Comparison of ENCODE assay signal across 20 cellular contexts in the genomic region with DNA sequence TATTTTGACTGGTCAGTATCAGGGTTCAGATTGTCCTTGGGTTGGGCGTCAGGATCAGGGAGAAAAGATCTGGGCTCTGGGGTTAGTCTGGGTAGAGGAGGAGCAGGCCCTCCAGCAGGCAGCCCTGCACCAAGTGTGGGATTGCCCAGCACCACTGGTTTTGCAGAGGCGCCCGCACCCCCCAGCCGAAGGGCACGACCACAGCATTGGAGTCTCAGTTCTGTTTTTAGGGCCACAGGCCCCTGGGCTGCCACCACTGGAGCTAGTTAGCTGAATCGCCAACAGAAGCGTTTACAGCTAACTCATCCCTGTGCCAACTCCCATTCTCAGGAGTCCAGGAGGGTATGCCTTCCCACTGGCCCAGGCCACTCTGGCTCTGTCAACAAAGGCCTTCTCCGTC.
DNase-seq lines count a peak whose midpoint lies in the region; ATAC-seq and TF ChIP-seq lines count a peak whose summit lies in the region.
"Had no signal": no experiment of that assay in that cellular context is flagged by ENCODE, and none has a peak within 500 bp of the region (broad histone marks: within the 10 kb centered on the region; RNA-seq: fewer than 3 reads in every experiment).

No MANE protein-coding gene starts in this region.

- no peaks in the 10 kb centered on the region for H3K9me3 ChIP-seq in heart right ventricle
- no peaks in the 10 kb centered on the region for H3K9me3 ChIP-seq in left ventricle myocardium inferior (replicated peaks)
- H3K9me3 ChIP-seq in osteoblast (ENCODE audit: low read depth, low read length): no peaks in the 10 kb centered on the region
- H3K9me3 ChIP-seq in CD8-positive, alpha-beta T cell (ENCODE audit: low read length): no peaks in the 10 kb centered on the region
- H3K9me3 ChIP-seq: A549 had no signal

- H3K36me3 ChIP-seq in heart right ventricle (peaks cover 0 to 85% (median 36%) of the 10 kb centered on the region in 9 donors), left ventricle myocardium inferior (peaks cover 71% of the 10 kb centered on the region), osteoblast (ENCODE audit: insufficient read depth, low read length) (peaks cover 6% of the 10 kb centered on the region)
- H3K36me3 ChIP-seq in CD8-positive, alpha-beta T cell (ENCODE audit: insufficient read depth, low read length): no peaks in the 10 kb centered on the region

- H3K4me3 ChIP-seq in heart right ventricle (no peak overlapping the region), left ventricle myocardium inferior (peak overlapping the region; percentile 24), osteoblast (ENCODE audit: insufficient read depth, low read length) (no peak overlapping the region)
- no peak overlapping the region for H3K4me3 ChIP-seq in CD8-positive, alpha-beta T cell (ENCODE audit: low read depth, low read length)
- H3K4me3 ChIP-seq: A549 had no signal

- TF ChIP-seq CTCF in heart right ventricle (IDR thresholded peaks at IDR 0.05) (no peak), left ventricle myocardium inferior (IDR thresholded peaks at IDR 0.05; ENCODE audit: borderline replicate concordance) (no peak), osteoblast (IDR thresholded peaks at IDR 0.05; ENCODE audit: extremely low read depth, low read depth, low read length) (no peak)
- no peak for TF ChIP-seq CTCF in CD8-positive, alpha-beta T cell (IDR thresholded peaks at IDR 0.05)

- WGBS in heart right ventricle, 2 donors: 78% methylated on average over 8 of the region's 8 CpGs

- peaks cover 31% of the 10 kb centered on the region for H3K36me3 Mint-ChIP-seq in CD8-positive, alpha-beta T cell

- CTCF ChIA-PET in CD8-positive, alpha-beta T cell (lab: Charles Lee): interaction anchor here (1.1 kb wide), 1 partner anchor 83 kb away, joined by 3 read pairs; no protein-coding TSS in a partner anchor

- H3K27ac ChIP-seq in heart right ventricle (peak overlapping the region; percentile 15 to 85 (median 68)), left ventricle myocardium inferior (replicated peaks) (peak overlapping the region; percentile 83), osteoblast (ENCODE audit: low read depth, low read length) (no peak overlapping the region)
- H3K27ac ChIP-seq in CD8-positive, alpha-beta T cell (ENCODE audit: low read depth, low read length): no peak overlapping the region
- H3K27ac ChIP-seq: A549 had no signal

- no peak overlapping the region for H3K4me3 Mint-ChIP-seq in CD8-positive, alpha-beta T cell
- H3K4me3 Mint-ChIP-seq: CD14-positive monocyte, HFFc6 had no signal

- H3K4me1 ChIP-seq in heart right ventricle: peaks cover 24 to 80% (median 60%) of the 10 kb centered on the region in 9 donors
- peaks cover 95% of the 10 kb centered on the region for H3K4me1 ChIP-seq in left ventricle myocardium inferior
- peaks cover 25% of the 10 kb centered on the region for H3K4me1 ChIP-seq in osteoblast (ENCODE audit: insufficient read depth, low read length)
- H3K4me1 ChIP-seq in CD8-positive, alpha-beta T cell (ENCODE audit: insufficient read depth, low read length): peaks cover 14% of the 10 kb centered on the region
- H3K4me1 ChIP-seq: A549 had no signal

- POLR2A ChIA-PET in CD8-positive, alpha-beta T cell (lab: Charles Lee): no interaction called here

- ATAC-seq in heart right ventricle (peak in 4 of 8 donors; percentile 0 to 7 (median 6)), HG02938 (IDR thresholded peaks at IDR 0.05; ENCODE audit: unreplicated experiment) (no peak)
- ATAC-seq in CD8-positive, alpha-beta T cell: no peak
- ATAC-seq: A549, Panc1 had no signal

- no peak overlapping the region for H3K27ac Mint-ChIP-seq in CD8-positive, alpha-beta T cell
- H3K27ac Mint-ChIP-seq: HFFc6 had no signal

- H2AFZ ChIP-seq in osteoblast (ENCODE audit: low read length): no peak overlapping the region

- H3K79me2 ChIP-seq in osteoblast (ENCODE audit: insufficient read depth, low read length): no peaks in the 10 kb centered on the region

- intact Hi-C loops in heart right ventricle (cut with DNase I): loop anchor here in 4 of 10 donors (5.0 kb wide), 3 partner anchors 35 to 70 kb away; no protein-coding TSS in a partner anchor
- intact Hi-C loops in cardiac septum (cut with DNase I): loop anchor here (5.0 kb wide), 1 partner anchor 40 kb away; no protein-coding TSS in a partner anchor
- intact Hi-C loops in left ventricle myocardium inferior (cut with micrococcal nuclease): no loop called here
- intact Hi-C loops in CD8-positive, alpha-beta T cell (cut with DNase I, micrococcal nuclease): no loop called here

- H3K27me3 ChIP-seq in heart right ventricle: no peaks in the 10 kb centered on the region
- no peaks in the 10 kb centered on the region for H3K27me3 ChIP-seq in left ventricle myocardium inferior (ENCODE audit: low read depth)
- no peaks in the 10 kb centered on the region for H3K27me3 ChIP-seq in osteoblast (ENCODE audit: insufficient read depth, low read length)
- no peaks in the 10 kb centered on the region for H3K27me3 ChIP-seq in CD8-positive, alpha-beta T cell (ENCODE audit: insufficient read depth, low read length)

- no peaks in the 10 kb centered on the region for H4K20me1 ChIP-seq in osteoblast (ENCODE audit: insufficient read depth, low read length)

- H3K4me2 ChIP-seq in osteoblast (ENCODE audit: insufficient read depth, low read length): no peak overlapping the region
- H3K4me2 ChIP-seq: A549 had no signal

- H3K9me3 Mint-ChIP-seq in CD8-positive, alpha-beta T cell: no peaks in the 10 kb centered on the region
- H3K9me3 Mint-ChIP-seq: CD14-positive monocyte, HFFc6 had no signal

- no peaks in the 10 kb centered on the region for H3K27me3 Mint-ChIP-seq in CD8-positive, alpha-beta T cell (ENCODE audit: low read depth)

- DNase-seq in heart right ventricle: no peak
- no peak for DNase-seq in cardiac septum (ENCODE audit: low spot score)
- DNase-seq in left ventricle myocardium inferior: no peak
- DNase-seq in osteoblast (ENCODE audit: insufficient read length, low spot score, missing footprints): peak; percentile 73
- no peak for DNase-seq in islet precursor cell
- DNase-seq in activated naive CD4-positive, alpha-beta T cell treated with Interleukin-2 at 50 U/mL for 16 hours: no peak
- no peak for DNase-seq in CD8-positive, alpha-beta T cell
- DNase-seq: DND-41, GF-D8, HFFc6, KG1, NCI-H1105, NCI-H187 treated with DMSO at 0.1 percent for 48 hours, NCI-H2171 treated with DMSO at 0.1 percent for 48 hours, NCI-H510A, SHP77 treated with DMSO at 0.1 percent for 48 hours had no signal

- H3K4me1 Mint-ChIP-seq in CD8-positive, alpha-beta T cell (ENCODE audit: low read depth): peaks cover 14% of the 10 kb centered on the region

Comparison
In these comparisons a context has a peak if more than half of its experiments do, and no peak if none do; other contexts are left out.
1. H3K27ac ChIP-seq: peak in heart right ventricle (10 of 10) and left ventricle myocardium inferior (single experiment); none in osteoblast (single experiment) and CD8-positive, alpha-beta T cell (single experiment).